ENCODE assay signal across 1 cellular context in genomic region chr12:112125250-112125999, GRCh38.
TF ChIP-seq lines count a peak whose summit lies in the region.

TSS of gene TRAFD1 (plus strand) at chr12:112125560. CDS start at chr12:112130523, 4,963 bp downstream.

TF ChIP-seq in HepG2, 621 proteins besides CTCF, POLR2A, EP300 and RAD21 (continued from another document and continues in another):
- no peak for TF ChIP-seq RERE (CRISPR knock-in tag; IDR thresholded peaks at IDR 0.05; ENCODE audit: low read depth)
- no peak for TF ChIP-seq ZBTB34 (CRISPR knock-in tag; IDR thresholded peaks at IDR 0.05)
- no peak for TF ChIP-seq NFIB (CRISPR knock-in tag; IDR thresholded peaks at IDR 0.05; ENCODE audit: borderline replicate concordance)
- TF ChIP-seq ZBTB26 (CRISPR knock-in tag; IDR thresholded peaks at IDR 0.05; ENCODE audit: borderline replicate concordance): no peak
- no peak for TF ChIP-seq SOX6 (IDR thresholded peaks at IDR 0.05)
- TF ChIP-seq SOX6 (CRISPR knock-in tag; IDR thresholded peaks at IDR 0.05): peak; percentile 47
- no peak for TF ChIP-seq ZFP62 (CRISPR knock-in tag; IDR thresholded peaks at IDR 0.05)
- TF ChIP-seq KMT2B (CRISPR knock-in tag; IDR thresholded peaks at IDR 0.05): peak; percentile 53; the same call in 1 of the 2 replicates
- no peak for TF ChIP-seq PLRG1 (conservative IDR thresholded peaks at IDR 0.05)
- TF ChIP-seq PCBP1 (IDR thresholded peaks at IDR 0.05; ENCODE audit: borderline replicate concordance, low read depth, low read length): 0 out of 2 replicates have a peak, but pooled peaks have one; percentile 55
- no peak for TF ChIP-seq CENPX (CRISPR knock-in tag; IDR thresholded peaks at IDR 0.05)
- peak; percentile 72 for TF ChIP-seq ZNF776 (CRISPR knock-in tag; IDR thresholded peaks at IDR 0.05)
- peak; percentile 82 for TF ChIP-seq ASH2L (IDR thresholded peaks at IDR 0.05; ENCODE audit: insufficient read length, low read depth, low read length)
- peak; percentile 93 for TF ChIP-seq PBX3 (CRISPR knock-in tag; IDR thresholded peaks at IDR 0.05; ENCODE audit: borderline replicate concordance)
- peak; percentile 40; the same call in 1 of the 2 replicates for TF ChIP-seq PAXIP1 (CRISPR knock-in tag; conservative IDR thresholded peaks at IDR 0.05)
- no peak for TF ChIP-seq ZFP82 (CRISPR knock-in tag; IDR thresholded peaks at IDR 0.05; ENCODE audit: borderline replicate concordance)
- peak; percentile 69; the same call in 1 of the 2 replicates for TF ChIP-seq YEATS2 (CRISPR knock-in tag; IDR thresholded peaks at IDR 0.05; ENCODE audit: borderline replicate concordance)
- TF ChIP-seq ZNF383 (CRISPR knock-in tag; IDR thresholded peaks at IDR 0.05; ENCODE audit: borderline replicate concordance): peak; percentile 88; the same call in 1 of the 2 replicates
- no peak for TF ChIP-seq NONO (IDR thresholded peaks at IDR 0.05)
- TF ChIP-seq NONO (CRISPR knock-in tag; conservative IDR thresholded peaks at IDR 0.05): peak; percentile 48; the same call in 1 of the 2 replicates
- TF ChIP-seq HMGXB3 (CRISPR knock-in tag; IDR thresholded peaks at IDR 0.05; ENCODE audit: borderline replicate concordance): peak; percentile 65; the same call in 1 of the 2 replicates
- 0 out of 2 replicates have a peak, but pooled peaks have one; percentile 20 for TF ChIP-seq HOXA9 (CRISPR knock-in tag; IDR thresholded peaks at IDR 0.05; ENCODE audit: borderline replicate concordance)
- TF ChIP-seq SP4 (CRISPR knock-in tag; IDR thresholded peaks at IDR 0.05): peak; percentile 90
- TF ChIP-seq SNAPC2 (CRISPR knock-in tag; IDR thresholded peaks at IDR 0.05): no peak
- no peak for TF ChIP-seq SP140L (CRISPR knock-in tag; IDR thresholded peaks at IDR 0.05; ENCODE audit: borderline replicate concordance)
- peak; percentile 77 for TF ChIP-seq ZBTB38 (CRISPR knock-in tag; IDR thresholded peaks at IDR 0.05)
- TF ChIP-seq ZNF33B (CRISPR knock-in tag; IDR thresholded peaks at IDR 0.05): no peak
- TF ChIP-seq MLX (CRISPR knock-in tag; IDR thresholded peaks at IDR 0.05): no peak
- no peak for TF ChIP-seq MYPOP (CRISPR knock-in tag; IDR thresholded peaks at IDR 0.05)
- TF ChIP-seq ZNF792 (CRISPR knock-in tag; IDR thresholded peaks at IDR 0.05): 0 out of 2 replicates have a peak, but pooled peaks have one; percentile 77
- no peak for TF ChIP-seq ZNF703 (CRISPR knock-in tag; IDR thresholded peaks at IDR 0.05; ENCODE audit: borderline replicate concordance)
- 0 out of 2 replicates have a peak, but pooled peaks have one; percentile 32 for TF ChIP-seq ZNF674 (CRISPR knock-in tag; IDR thresholded peaks at IDR 0.05; ENCODE audit: low read depth)
- TF ChIP-seq EED (CRISPR knock-in tag; IDR thresholded peaks at IDR 0.05): no peak
- peak; percentile 90 for TF ChIP-seq ZNF292 (CRISPR knock-in tag; IDR thresholded peaks at IDR 0.05; ENCODE audit: borderline replicate concordance, low read depth)
- no peak for TF ChIP-seq SOX5 (CRISPR knock-in tag; IDR thresholded peaks at IDR 0.05; ENCODE audit: borderline replicate concordance)
- TF ChIP-seq ZNF562 (CRISPR knock-in tag; IDR thresholded peaks at IDR 0.05; ENCODE audit: borderline replicate concordance): no peak
- TF ChIP-seq FOXM1 (CRISPR knock-in tag; IDR thresholded peaks at IDR 0.05): no peak
- no peak for TF ChIP-seq ZFP36L2 (CRISPR knock-in tag; IDR thresholded peaks at IDR 0.05)
- peak; percentile 92 for TF ChIP-seq PHF8 (CRISPR knock-in tag; IDR thresholded peaks at IDR 0.05)
- no peak for TF ChIP-seq ATF5 (CRISPR knock-in tag; IDR thresholded peaks at IDR 0.05; ENCODE audit: low read depth)
- TF ChIP-seq ZNF616 (CRISPR knock-in tag; IDR thresholded peaks at IDR 0.05; ENCODE audit: low read depth): no peak; the same call in 1 of the 2 replicates
- peak; percentile 36; the same call in 1 of the 2 replicates for TF ChIP-seq ATF1 (CRISPR knock-in tag; IDR thresholded peaks at IDR 0.05)
